1 cellular context compared by ENCODE assay signal in genomic region chr17:75393523-75394331, GRCh38.
TF ChIP-seq lines count a peak whose summit lies in the region.

No MANE protein-coding gene starts in this region.

TF ChIP-seq in HEK293, 187 proteins besides CTCF, POLR2A, EP300 and RAD21 (continued from another document and continues in another):
- TF ChIP-seq, protein P1, sequence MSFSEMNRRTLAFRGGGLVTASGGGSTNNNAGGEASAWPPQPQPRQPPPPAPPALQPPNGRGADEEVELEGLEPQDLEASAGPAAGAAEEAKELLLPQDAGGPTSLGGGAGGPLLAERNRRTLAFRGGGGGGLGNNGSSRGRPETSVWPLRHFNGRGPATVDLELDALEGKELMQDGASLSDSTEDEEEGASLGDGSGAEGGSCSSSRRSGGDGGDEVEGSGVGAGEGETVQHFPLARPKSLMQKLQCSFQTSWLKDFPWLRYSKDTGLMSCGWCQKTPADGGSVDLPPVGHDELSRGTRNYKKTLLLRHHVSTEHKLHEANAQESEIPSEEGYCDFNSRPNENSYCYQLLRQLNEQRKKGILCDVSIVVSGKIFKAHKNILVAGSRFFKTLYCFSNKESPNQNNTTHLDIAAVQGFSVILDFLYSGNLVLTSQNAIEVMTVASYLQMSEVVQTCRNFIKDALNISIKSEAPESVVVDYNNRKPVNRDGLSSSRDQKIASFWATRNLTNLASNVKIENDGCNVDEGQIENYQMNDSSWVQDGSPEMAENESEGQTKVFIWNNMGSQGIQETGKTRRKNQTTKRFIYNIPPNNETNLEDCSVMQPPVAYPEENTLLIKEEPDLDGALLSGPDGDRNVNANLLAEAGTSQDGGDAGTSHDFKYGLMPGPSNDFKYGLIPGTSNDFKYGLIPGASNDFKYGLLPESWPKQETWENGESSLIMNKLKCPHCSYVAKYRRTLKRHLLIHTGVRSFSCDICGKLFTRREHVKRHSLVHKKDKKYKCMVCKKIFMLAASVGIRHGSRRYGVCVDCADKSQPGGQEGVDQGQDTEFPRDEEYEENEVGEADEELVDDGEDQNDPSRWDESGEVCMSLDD (tag by site-specific recombination; IDR thresholded peaks at IDR 0.05): no peak
- TF ChIP-seq ZNF701 (tag by site-specific recombination; IDR thresholded peaks at IDR 0.05) (no peak), ZNF692 (tag by site-specific recombination; IDR thresholded peaks at IDR 0.05) (no peak), REPIN1 (tag by site-specific recombination; IDR thresholded peaks at IDR 0.05; ENCODE audit: low read depth) (no peak), ZNF23 (tag by site-specific recombination; IDR thresholded peaks at IDR 0.05; ENCODE audit: borderline replicate concordance) (no peak), ZBTB8A (tag by site-specific recombination; IDR thresholded peaks at IDR 0.05) (peak; percentile 81), ZNF654 (tag by site-specific recombination; IDR thresholded peaks at IDR 0.05; ENCODE audit: low read depth) (no peak), ZNF394 (tag by site-specific recombination; IDR thresholded peaks at IDR 0.05; ENCODE audit: borderline replicate concordance) (peak; percentile 34; the same call in 1 of the 2 replicates), ZNF48 (tag by site-specific recombination; IDR thresholded peaks at IDR 0.05) (no peak), ZBTB48 (tag by site-specific recombination; IDR thresholded peaks at IDR 0.05) (peak; percentile 52; the same call in 1 of the 2 replicates), KLF7 (tag by site-specific recombination; IDR thresholded peaks at IDR 0.05; ENCODE audit: borderline replicate concordance) (peak; percentile 64; the same call in 1 of the 2 replicates), ZNF843 (tag by site-specific recombination; IDR thresholded peaks at IDR 0.05) (no peak; the same call in 1 of the 2 replicates), ZNF791 (tag by site-specific recombination; IDR thresholded peaks at IDR 0.05) (no peak), ZNF558 (tag by site-specific recombination; IDR thresholded peaks at IDR 0.05) (no peak), ZNF513 (tag by site-specific recombination; IDR thresholded peaks at IDR 0.05) (peak; percentile 72), ZNF426 (tag by site-specific recombination; IDR thresholded peaks at IDR 0.05) (no peak), ZNF292 (tag by site-specific recombination; IDR thresholded peaks at IDR 0.05; ENCODE audit: borderline replicate concordance, low read depth) (no peak), OVOL3 (tag by site-specific recombination; IDR thresholded peaks at IDR 0.05) (peak; percentile 39; the same call in 1 of the 2 replicates), MYNN (tag by site-specific recombination; IDR thresholded peaks at IDR 0.05; ENCODE audit: borderline replicate concordance) (no peak; the same call in 1 of the 2 replicates), ZSCAN23 (tag by site-specific recombination; IDR thresholded peaks at IDR 0.05) (peak; percentile 22; the same call in 1 of the 2 replicates), ZNF169 (tag by site-specific recombination; IDR thresholded peaks at IDR 0.05) (no peak), KLF1 (tag by site-specific recombination; IDR thresholded peaks at IDR 0.05) (peak; percentile 91), TCF7L2 (IDR thresholded peaks at IDR 0.05; ENCODE audit: borderline replicate concordance, low read depth, low read length) (0 out of 2 replicates have a peak, but pooled peaks have one; percentile 64), ZFHX2 (tag by site-specific recombination; conservative IDR thresholded peaks at IDR 0.05) (peak; percentile 29; the same call in 1 of the 2 replicates), MEIS1 (CRISPR knock-in tag; IDR thresholded peaks at IDR 0.05; ENCODE audit: borderline replicate concordance) (no peak), EGR2 (tag by site-specific recombination; IDR thresholded peaks at IDR 0.05; ENCODE audit: low read depth) (peak; percentile 47), ZNF433 (tag by site-specific recombination; IDR thresholded peaks at IDR 0.05; ENCODE audit: low read depth) (no peak), ZNF404 (tag by site-specific recombination; IDR thresholded peaks at IDR 0.05) (no peak), ZNF677 (tag by site-specific recombination; IDR thresholded peaks at IDR 0.05) (no peak), HOXC10 (CRISPR knock-in tag; IDR thresholded peaks at IDR 0.05) (no peak), HOXD13 (CRISPR knock-in tag; IDR thresholded peaks at IDR 0.05; ENCODE audit: borderline replicate concordance) (no peak), SCRT1 (tag by site-specific recombination; IDR thresholded peaks at IDR 0.05; ENCODE audit: borderline replicate concordance) (no peak), ZBTB44 (tag by site-specific recombination; IDR thresholded peaks at IDR 0.05) (no peak), ZNF112 (tag by site-specific recombination; IDR thresholded peaks at IDR 0.05) (no peak), ZNF133 (tag by site-specific recombination; IDR thresholded peaks at IDR 0.05) (no peak), ZNF549 (tag by site-specific recombination; IDR thresholded peaks at IDR 0.05) (no peak), ZNF140 (tag by site-specific recombination; IDR thresholded peaks at IDR 0.05) (no peak), ZBTB49 (tag by site-specific recombination; IDR thresholded peaks at IDR 0.05; ENCODE audit: low read depth) (no peak), HIC1 (tag by site-specific recombination; IDR thresholded peaks at IDR 0.05) (peak; percentile 76), ZNF777 (tag by site-specific recombination; IDR thresholded peaks at IDR 0.05; ENCODE audit: borderline replicate concordance) (no peak), ZBTB7A (tag by site-specific recombination; IDR thresholded peaks at IDR 0.05; ENCODE audit: low read depth) (no peak), OSR2 (tag by site-specific recombination; IDR thresholded peaks at IDR 0.05) (no peak; the same call in 1 of the 2 replicates), YY1 (tag by site-specific recombination; IDR thresholded peaks at IDR 0.05) (0 out of 2 replicates have a peak, but pooled peaks have one; percentile 12), ZNF157 (tag by site-specific recombination; IDR thresholded peaks at IDR 0.05) (no peak), ZNF560 (tag by site-specific recombination; IDR thresholded peaks at IDR 0.05; ENCODE audit: borderline replicate concordance) (no peak), HOXA7 (CRISPR knock-in tag; IDR thresholded peaks at IDR 0.05; ENCODE audit: borderline replicate concordance) (peak; percentile 94; the same call in 1 of the 2 replicates), GLIS2 (tag by site-specific recombination; IDR thresholded peaks at IDR 0.05) (peak; percentile 99), ZNF544 (tag by site-specific recombination; IDR thresholded peaks at IDR 0.05) (no peak), ZNF416 (tag by site-specific recombination; IDR thresholded peaks at IDR 0.05) (no peak), SP3 (tag by site-specific recombination; IDR thresholded peaks at IDR 0.05) (peak; percentile 94), ZNF530 (tag by site-specific recombination; IDR thresholded peaks at IDR 0.05; ENCODE audit: low read depth) (no peak), ZNF561 (tag by site-specific recombination; IDR thresholded peaks at IDR 0.05; ENCODE audit: borderline replicate concordance) (peak; percentile 39; the same call in 1 of the 2 replicates), ZNF223 (tag by site-specific recombination; IDR thresholded peaks at IDR 0.05) (no peak), GLI2 (tag by site-specific recombination; IDR thresholded peaks at IDR 0.05; ENCODE audit: borderline replicate concordance, low read depth) (no peak), ZBTB1 (tag by site-specific recombination; IDR thresholded peaks at IDR 0.05) (peak; percentile 88; the same call in 1 of the 2 replicates), ZNF37A (tag by site-specific recombination; IDR thresholded peaks at IDR 0.05) (no peak), PBX3 (CRISPR knock-in tag; IDR thresholded peaks at IDR 0.05) (peak; percentile 98), ZNF514 (tag by site-specific recombination; IDR thresholded peaks at IDR 0.05) (no peak), ZNF626 (tag by site-specific recombination; IDR thresholded peaks at IDR 0.05) (no peak)
- TF ChIP-seq, protein P2, sequence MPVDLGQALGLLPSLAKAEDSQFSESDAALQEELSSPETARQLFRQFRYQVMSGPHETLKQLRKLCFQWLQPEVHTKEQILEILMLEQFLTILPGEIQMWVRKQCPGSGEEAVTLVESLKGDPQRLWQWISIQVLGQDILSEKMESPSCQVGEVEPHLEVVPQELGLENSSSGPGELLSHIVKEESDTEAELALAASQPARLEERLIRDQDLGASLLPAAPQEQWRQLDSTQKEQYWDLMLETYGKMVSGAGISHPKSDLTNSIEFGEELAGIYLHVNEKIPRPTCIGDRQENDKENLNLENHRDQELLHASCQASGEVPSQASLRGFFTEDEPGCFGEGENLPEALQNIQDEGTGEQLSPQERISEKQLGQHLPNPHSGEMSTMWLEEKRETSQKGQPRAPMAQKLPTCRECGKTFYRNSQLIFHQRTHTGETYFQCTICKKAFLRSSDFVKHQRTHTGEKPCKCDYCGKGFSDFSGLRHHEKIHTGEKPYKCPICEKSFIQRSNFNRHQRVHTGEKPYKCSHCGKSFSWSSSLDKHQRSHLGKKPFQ (tag by site-specific recombination; IDR thresholded peaks at IDR 0.05): peak; percentile 96
